ENCODE assay signal across 2 cellular contexts in genomic region chr1:36398370-36398977, GRCh38.
A peak's percentile ranks its signal among the peaks of the same experiment; 100 is the strongest.
TF ChIP-seq lines count a peak whose summit lies in the region.

No MANE protein-coding gene starts in this region.

TF ChIP-seq in A549, 52 proteins besides CTCF, POLR2A, EP300 and RAD21:
- TF ChIP-seq FOSL2 (IDR thresholded peaks at IDR 0.05): no peak
- no peak for TF ChIP-seq FOSL2 (CRISPR knock-in tag; IDR thresholded peaks at IDR 0.05)
- peak; percentile 70; the same call in 1 of the 2 replicates for TF ChIP-seq HOXB13 (CRISPR knock-in tag; IDR thresholded peaks at IDR 0.05; ENCODE audit: low read depth)
- no peak for TF ChIP-seq CBX2 (IDR thresholded peaks at IDR 0.05; ENCODE audit: borderline replicate concordance, low read depth)
- TF ChIP-seq GATA3 (IDR thresholded peaks at IDR 0.05; ENCODE audit: borderline replicate concordance): no peak
- peak; percentile 78; the same call in 1 of the 2 replicates for TF ChIP-seq ZSCAN20 (CRISPR knock-in tag; IDR thresholded peaks at IDR 0.05)
- TF ChIP-seq NR3C1 (IDR thresholded peaks at IDR 0.05): no peak
- TF ChIP-seq HEYL (CRISPR knock-in tag; IDR thresholded peaks at IDR 0.05): peak; percentile 92; the same call in 1 of the 2 replicates
- TF ChIP-seq PHF8 (IDR thresholded peaks at IDR 0.05; ENCODE audit: borderline replicate concordance, low read depth): no peak
- no peak for TF ChIP-seq BCL3 (IDR thresholded peaks at IDR 0.05)

TF ChIP-seq in GM12878, 131 proteins besides CTCF, POLR2A, EP300 and RAD21:
- TF ChIP-seq RBBP5 (conservative IDR thresholded peaks at IDR 0.05): no peak
- TF ChIP-seq POLR2AphosphoS2 (IDR thresholded peaks at IDR 0.05; ENCODE audit: low read depth, low read length): no peak
- TF ChIP-seq, protein P1, sequence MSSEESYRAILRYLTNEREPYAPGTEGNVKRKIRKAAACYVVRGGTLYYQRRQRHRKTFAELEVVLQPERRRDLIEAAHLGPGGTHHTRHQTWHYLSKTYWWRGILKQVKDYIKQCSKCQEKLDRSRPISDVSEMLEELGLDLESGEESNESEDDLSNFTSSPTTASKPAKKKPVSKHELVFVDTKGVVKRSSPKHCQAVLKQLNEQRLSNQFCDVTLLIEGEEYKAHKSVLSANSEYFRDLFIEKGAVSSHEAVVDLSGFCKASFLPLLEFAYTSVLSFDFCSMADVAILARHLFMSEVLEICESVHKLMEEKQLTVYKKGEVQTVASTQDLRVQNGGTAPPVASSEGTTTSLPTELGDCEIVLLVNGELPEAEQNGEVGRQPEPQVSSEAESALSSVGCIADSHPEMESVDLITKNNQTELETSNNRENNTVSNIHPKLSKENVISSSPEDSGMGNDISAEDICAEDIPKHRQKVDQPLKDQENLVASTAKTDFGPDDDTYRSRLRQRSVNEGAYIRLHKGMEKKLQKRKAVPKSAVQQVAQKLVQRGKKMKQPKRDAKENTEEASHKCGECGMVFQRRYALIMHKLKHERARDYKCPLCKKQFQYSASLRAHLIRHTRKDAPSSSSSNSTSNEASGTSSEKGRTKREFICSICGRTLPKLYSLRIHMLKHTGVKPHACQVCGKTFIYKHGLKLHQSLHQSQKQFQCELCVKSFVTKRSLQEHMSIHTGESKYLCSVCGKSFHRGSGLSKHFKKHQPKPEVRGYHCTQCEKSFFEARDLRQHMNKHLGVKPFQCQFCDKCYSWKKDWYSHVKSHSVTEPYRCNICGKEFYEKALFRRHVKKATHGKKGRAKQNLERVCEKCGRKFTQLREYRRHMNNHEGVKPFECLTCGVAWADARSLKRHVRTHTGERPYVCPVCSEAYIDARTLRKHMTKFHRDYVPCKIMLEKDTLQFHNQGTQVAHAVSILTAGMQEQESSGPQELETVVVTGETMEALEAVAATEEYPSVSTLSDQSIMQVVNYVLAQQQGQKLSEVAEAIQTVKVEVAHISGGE (CRISPR knock-in tag; IDR thresholded peaks at IDR 0.05): no peak
- TF ChIP-seq CREB1 (IDR thresholded peaks at IDR 0.05; ENCODE audit: low read depth): no peak
- no peak for TF ChIP-seq CBX5 (IDR thresholded peaks at IDR 0.05; ENCODE audit: low read depth)
- no peak for TF ChIP-seq TCF12 (IDR thresholded peaks at IDR 0.05; ENCODE audit: low read depth, low read length)
- no peak for TF ChIP-seq TBL1XR1 (IDR thresholded peaks at IDR 0.05; ENCODE audit: low read depth, low read length)
- TF ChIP-seq SPI1 (IDR thresholded peaks at IDR 0.05; ENCODE audit: borderline replicate concordance, insufficient read depth, low read depth, low read length): no peak
- no peak for TF ChIP-seq MXI1 (IDR thresholded peaks at IDR 0.05; ENCODE audit: low read depth, low read length)
- TF ChIP-seq SP1 (IDR thresholded peaks at IDR 0.05; ENCODE audit: low read depth, low read length): no peak
- TF ChIP-seq NR2C1 (IDR thresholded peaks at IDR 0.05): no peak
- no peak for TF ChIP-seq NR2F1 (conservative IDR thresholded peaks at IDR 0.05)
- TF ChIP-seq, protein P2, sequence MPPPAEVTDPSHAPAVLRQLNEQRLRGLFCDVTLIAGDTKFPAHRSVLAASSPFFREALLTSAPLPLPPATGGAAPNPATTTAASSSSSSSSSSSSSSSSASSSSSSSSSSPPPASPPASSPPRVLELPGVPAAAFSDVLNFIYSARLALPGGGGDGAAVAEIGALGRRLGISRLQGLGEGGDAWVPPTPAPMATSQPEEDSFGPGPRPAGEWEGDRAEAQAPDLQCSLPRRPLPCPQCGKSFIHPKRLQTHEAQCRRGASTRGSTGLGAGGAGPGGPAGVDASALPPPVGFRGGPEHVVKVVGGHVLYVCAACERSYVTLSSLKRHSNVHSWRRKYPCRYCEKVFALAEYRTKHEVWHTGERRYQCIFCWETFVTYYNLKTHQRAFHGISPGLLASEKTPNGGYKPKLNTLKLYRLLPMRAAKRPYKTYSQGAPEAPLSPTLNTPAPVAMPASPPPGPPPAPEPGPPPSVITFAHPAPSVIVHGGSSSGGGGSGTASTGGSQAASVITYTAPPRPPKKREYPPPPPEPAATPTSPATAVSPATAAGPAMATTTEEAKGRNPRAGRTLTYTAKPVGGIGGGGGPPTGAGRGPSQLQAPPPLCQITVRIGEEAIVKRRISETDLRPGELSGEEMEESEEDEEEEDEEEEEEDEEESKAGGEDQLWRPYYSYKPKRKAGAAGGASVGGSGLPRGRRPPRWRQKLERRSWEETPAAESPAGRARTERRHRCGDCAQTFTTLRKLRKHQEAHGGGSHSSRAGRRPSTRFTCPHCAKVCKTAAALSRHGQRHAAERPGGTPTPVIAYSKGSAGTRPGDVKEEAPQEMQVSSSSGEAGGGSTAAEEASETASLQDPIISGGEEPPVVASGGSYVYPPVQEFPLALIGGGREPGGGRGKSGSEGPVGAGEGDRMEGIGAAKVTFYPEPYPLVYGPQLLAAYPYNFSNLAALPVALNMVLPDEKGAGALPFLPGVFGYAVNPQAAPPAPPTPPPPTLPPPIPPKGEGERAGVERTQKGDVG (CRISPR knock-in tag; IDR thresholded peaks at IDR 0.05): no peak
- no peak for TF ChIP-seq YBX1 (IDR thresholded peaks at IDR 0.05)
- TF ChIP-seq CBX3 (IDR thresholded peaks at IDR 0.05; ENCODE audit: borderline replicate concordance, low read depth): no peak
- TF ChIP-seq RCOR1 (conservative IDR thresholded peaks at IDR 0.05; ENCODE audit: low read depth, low read length): no peak
- no peak for TF ChIP-seq KAT2A (conservative IDR thresholded peaks at IDR 0.05; ENCODE audit: control insufficient read depth, low read depth, low read length)
TF ChIP-seq in GM12878: peak in this region for 0.
